1 cellular context compared by ENCODE assay signal in genomic region chr1:155062702-155063411, GRCh38.
TF ChIP-seq lines count a peak whose summit lies in the region.

No MANE protein-coding gene starts in this region.

TF ChIP-seq in K562, 482 proteins besides CTCF, POLR2A, EP300 and RAD21 (continued from another document and continues in another):
- TF ChIP-seq ZMIZ1 (IDR thresholded peaks at IDR 0.05; ENCODE audit: low read depth in 2 of 2, low read length in 2 of 2) (no peak), NONO (IDR thresholded peaks at IDR 0.05; ENCODE audit: low read depth in 2 of 2, low read length in 1 of 2) (no peak), JUNB (CRISPR knock-in tag; conservative IDR thresholded peaks at IDR 0.05) (no peak), CREBBP (IDR thresholded peaks at IDR 0.05; ENCODE audit: low read depth, low read length) (no peak), RNF219 (CRISPR knock-in tag; IDR thresholded peaks at IDR 0.05) (no peak), HMBOX1 (IDR thresholded peaks at IDR 0.05) (no peak), PRMT5 (CRISPR knock-in tag; IDR thresholded peaks at IDR 0.05) (no peak), ELF2 (CRISPR knock-in tag; IDR thresholded peaks at IDR 0.05) (no peak), SMC3 (conservative IDR thresholded peaks at IDR 0.05; ENCODE audit: insufficient read depth, low read depth, low read length) (peak; percentile 96), LARP7 (IDR thresholded peaks at IDR 0.05) (no peak), ZNF561 (CRISPR knock-in tag; conservative IDR thresholded peaks at IDR 0.05) (no peak), ZNF134 (CRISPR knock-in tag; conservative IDR thresholded peaks at IDR 0.05) (no peak), C11orf30 (IDR thresholded peaks at IDR 0.05; ENCODE audit: low read depth) (no peak), ZNF280B (CRISPR knock-in tag; IDR thresholded peaks at IDR 0.05) (no peak), TRIM24 (IDR thresholded peaks at IDR 0.05) (no peak), VEZF1 (CRISPR knock-in tag; IDR thresholded peaks at IDR 0.05) (peak; percentile 66), FOS (IDR thresholded peaks at IDR 0.05; ENCODE audit: extremely low read depth, insufficient read length) (no peak), NCOR1 (IDR thresholded peaks at IDR 0.05) (no peak), ZNF717 (CRISPR knock-in tag; IDR thresholded peaks at IDR 0.05) (no peak), SUPT5H (IDR thresholded peaks at IDR 0.05) (peak; percentile 50; the same call in 1 of the 2 replicates), BACH1 (tag; IDR thresholded peaks at IDR 0.05) (no peak), HDAC3 (IDR thresholded peaks at IDR 0.05; ENCODE audit: borderline replicate concordance, partially characterized antibody) (no peak), CCAR2 (IDR thresholded peaks at IDR 0.05; ENCODE audit: low read depth, low read length) (no peak), KDM4B (IDR thresholded peaks at IDR 0.05; ENCODE audit: borderline replicate concordance in 2 of 2, low read depth in 1 of 2) (no peak), ARID3A (IDR thresholded peaks at IDR 0.05; ENCODE audit: borderline replicate concordance, low read depth, low read length) (no peak), TCF15 (CRISPR knock-in tag; IDR thresholded peaks at IDR 0.05) (no peak), NR1H2 (CRISPR knock-in tag; IDR thresholded peaks at IDR 0.05) (no peak), CLOCK (CRISPR knock-in tag; IDR thresholded peaks at IDR 0.05; ENCODE audit: borderline replicate concordance) (no peak), KLF16 (IDR thresholded peaks at IDR 0.05) (peak; percentile 61), PTRF (tag; IDR thresholded peaks at IDR 0.05) (no peak), CXXC5 (CRISPR knock-in tag; IDR thresholded peaks at IDR 0.05) (no peak), ZNF239 (CRISPR knock-in tag; IDR thresholded peaks at IDR 0.05) (no peak), HDAC2 (IDR thresholded peaks at IDR 0.05) (no peak), NFIC (IDR thresholded peaks at IDR 0.05) (peak; percentile 66), THAP12 (CRISPR knock-in tag; IDR thresholded peaks at IDR 0.05) (no peak), ZNF277 (CRISPR knock-in tag; IDR thresholded peaks at IDR 0.05; ENCODE audit: borderline replicate concordance) (no peak), STAT6 (CRISPR knock-in tag; IDR thresholded peaks at IDR 0.05) (no peak; the same call in 1 of the 2 replicates), ZBTB12 (CRISPR knock-in tag; IDR thresholded peaks at IDR 0.05) (no peak)
